In the genomic region with DNA sequence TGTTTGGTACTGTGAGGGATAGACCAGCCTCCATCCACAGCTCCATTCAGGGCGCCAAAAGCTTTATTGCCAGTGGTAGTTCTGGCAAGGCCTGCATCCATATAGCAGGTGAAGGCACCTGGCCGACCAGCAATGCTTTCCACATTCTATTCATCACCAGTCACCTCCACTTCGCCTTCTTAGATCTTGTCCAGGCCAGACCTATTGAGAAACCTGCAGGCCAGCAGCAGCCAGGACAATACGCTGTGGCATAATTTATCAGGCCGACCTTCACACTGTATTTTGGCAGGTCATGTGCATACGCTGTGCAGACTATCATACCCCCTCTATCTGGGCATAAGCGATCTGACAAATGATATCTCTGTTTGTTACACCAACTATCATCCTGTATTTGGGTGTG, we compare ENCODE assay signal across 20 cellular contexts. TPM values are rescaled to one million over a fixed set of nuclear protein-coding genes. Genes with fewer than 3 reads are reported as not detected.
"Had no signal": no experiment of that assay in that cellular context is flagged by ENCODE, and none has a peak within 500 bp of the region (broad histone marks: within the 10 kb centered on the region; RNA-seq: fewer than 3 reads in every experiment).

No MANE protein-coding gene starts in this region.

- DNase-seq: activated CD4-positive, alpha-beta T cell treated with anti-CD3 and anti-CD28 coated beads, Interleukin-2, amount 10 ng/mL, durations not matched to agents 7 days and 5 days; activated CD4-positive, CD25-positive, alpha-beta regulatory T cell; activated CD8-positive, alpha-beta T cell treated with anti-CD3 and anti-CD28 coated beads, Interleukin-2, amount 10 ng/mL, durations not matched to agents 7 days and 5 days; hippocampal formation; left colon; T-helper 1 cell; T-helper 9 cell; transverse colon had no signal

- FAIRE-seq: astrocyte had no signal

- H3K27ac ChIP-seq: breast epithelium, foreskin keratinocyte, psoas muscle, skin epidermis, transverse colon, vagina had no signal

- H3K36me3 ChIP-seq: breast epithelium, transverse colon, vagina had no signal

- H3K27me3 ChIP-seq: foreskin keratinocyte, vagina had no signal

- H3K4me1 ChIP-seq: breast epithelium, foreskin keratinocyte, psoas muscle, vagina had no signal

- H3K9me3 ChIP-seq: psoas muscle, vagina had no signal

- H3K4me3 ChIP-seq: breast epithelium, lung, psoas muscle, skin epidermis, transverse colon, vagina had no signal

RNA-seq across cellular contexts. Expression of gene KNDC1, which starts 15.2 kb away (rescaled TPM):
- total RNA-seq: osteoblast had no signal

RNA-seq across cellular contexts. Expression of gene ADGRA1, which starts 57.0 kb away (rescaled TPM):
- total RNA-seq: activated CD4-positive, alpha-beta T cell treated with anti-CD3 and anti-CD28 coated beads, Interleukin-2, amount 10 ng/mL, durations not matched to agents 7 days and 5 days; activated CD8-positive, alpha-beta T cell treated with anti-CD3 and anti-CD28 coated beads, Interleukin-2, amount 10 ng/mL, durations not matched to agents 7 days and 5 days; astrocyte; dermis microvascular lymphatic vessel endothelial cell; epithelial cell of proximal tubule; fibroblast of lung; foreskin keratinocyte; left colon; mesothelial cell of epicardium; osteoblast had no signal
- polyA plus RNA-seq: fibroblast of lung, foreskin keratinocyte had no signal
